In genomic region chr9:128247191-128247803, GRCh38 we compare ENCODE assay signal across 23 cellular contexts. TPM values are rescaled to one million over a fixed set of nuclear protein-coding genes. Genes with fewer than 3 reads are reported as not detected.
DNase-seq lines count a peak whose midpoint lies in the region; ATAC-seq and TF ChIP-seq lines count a peak whose summit lies in the region.
"Had no signal": no experiment of that assay in that cellular context is flagged by ENCODE, and none has a peak within 500 bp of the region (broad histone marks: within the 10 kb centered on the region; RNA-seq: fewer than 3 reads in every experiment).

No MANE protein-coding gene starts in this region.

- H3K4me1 Mint-ChIP-seq in brain = peaks cover 23% of the 10 kb centered on the region

- ATAC-seq in HG03442 (IDR thresholded peaks at IDR 0.05; ENCODE audit: unreplicated experiment) = no peak

- peak overlapping the region in 3 of 5 experiments; percentile 31 to 85 (median 36) for H3K27ac Mint-ChIP-seq in brain
- H3K27ac Mint-ChIP-seq: B cell, IgD-negative memory B cell had no signal

- peaks cover 4% of the 10 kb centered on the region for H3K27me3 Mint-ChIP-seq in brain

- no peak overlapping the region for H3K4me3 Mint-ChIP-seq in brain
- H3K4me3 Mint-ChIP-seq: B cell, H9 had no signal

- peak; percentile 5 for DNase-seq in DMS 273 treated with DMSO at 0.1 percent for 48 hours (lab: John Stamatoyannopoulos, UW)
- peak; percentile 61 for DNase-seq in myocyte (ENCODE audit: low read depth)
- peak; percentile 36 for DNase-seq in putamen (ENCODE audit: low spot score)
- no peak for DNase-seq in NCI-H748 (lab: John Stamatoyannopoulos, UW; ENCODE audit: unreplicated experiment)
- no peak for DNase-seq in NCI-H446 (lab: John Stamatoyannopoulos, UW)
- no peak for DNase-seq in dermis blood vessel endothelial cell
- DNase-seq: CD4-positive, CD25-positive, alpha-beta regulatory T cell; COR-L47; DMS153; GDM1; H9; MM.1S; NCI-H1092; NCI-H1436 treated with DMSO at 0.1 percent for 48 hours; NCI-H2029 treated with DMSO at 0.1 percent for 48 hours; NCI-H2171 treated with DMSO at 0.1 percent for 48 hours; NCI-H446 treated with DMSO at 0.1 percent for 48 hours; NCI-H748 treated with DMSO at 0.1 percent for 48 hours; SHP77 treated with DMSO at 0.1 percent for 48 hours had no signal

- peaks cover 0 to 4% (median 0%) of the 10 kb centered on the region in 5 experiments for H3K9me3 Mint-ChIP-seq in brain
- H3K9me3 Mint-ChIP-seq: CD4-positive, CD25-positive, alpha-beta regulatory T cell; H9; IgD-negative memory B cell had no signal

- no peak for TF ChIP-seq CTCF in brain (conservative IDR thresholded peaks at IDR 0.05)

- peaks cover 23% of the 10 kb centered on the region for H3K36me3 Mint-ChIP-seq in brain
- H3K36me3 Mint-ChIP-seq: CD4-positive, CD25-positive, alpha-beta regulatory T cell had no signal

RNA-seq across cellular contexts. Expression of gene GOLGA2, which starts 28.5 kb away (rescaled TPM):
- polyA plus RNA-seq in brain (ENCODE audit: insufficient read depth, low read depth, low replicate concordance) = 78.8 TPM
- total RNA-seq in myocyte = 121 and 160 TPM in 2 replicates
- 129 TPM for polyA plus RNA-seq in myocyte (2012)
- 68.6 and 76.2 TPM in 2 replicates for total RNA-seq in dermis blood vessel endothelial cell

RNA-seq across cellular contexts. Expression of gene SWI5, which starts 28.8 kb away (rescaled TPM):
- polyA plus RNA-seq in brain (ENCODE audit: insufficient read depth, low read depth, low replicate concordance) = 56.7 TPM
- total RNA-seq in myocyte = 41.3 and 42.2 TPM in 2 replicates
- 70.7 TPM for polyA plus RNA-seq in myocyte (2012)
- total RNA-seq in dermis blood vessel endothelial cell = 26.9 and 29.1 TPM in 2 replicates

RNA-seq across cellular contexts. Expression of gene DNM1, which starts 44.1 kb away (rescaled TPM):
- polyA plus RNA-seq in brain (ENCODE audit: insufficient read depth, low read depth, low replicate concordance) = 191 TPM
- total RNA-seq in myocyte (0.10 TPM in 1 of 2 replicates, not detected in the other), dermis blood vessel endothelial cell (0.17 and 0.33 TPM in 2 replicates)
- 0.79 TPM for polyA plus RNA-seq in myocyte (2012)
- polyA plus RNA-seq: CD4-positive, CD25-positive, alpha-beta regulatory T cell had no signal

RNA-seq across cellular contexts. Expression of gene CIZ1, which starts 55.9 kb away (rescaled TPM):
- polyA plus RNA-seq in brain (ENCODE audit: insufficient read depth, low read depth, low replicate concordance) = 167 TPM
- total RNA-seq in myocyte (47.4 and 58.5 TPM in 2 replicates), dermis blood vessel endothelial cell (16.7 and 37.9 TPM in 2 replicates)
- 87.9 TPM for polyA plus RNA-seq in myocyte (2012)

Comparison
In these comparisons a context has a peak if more than half of its experiments do, and no peak if none do; other contexts are left out.
1. DNase-seq: peak in DMS 273 treated with DMSO at 0.1 percent for 48 hours (single experiment), myocyte (single experiment) and putamen (single experiment); none in NCI-H748 (single experiment), NCI-H446 (0 of 2) and dermis blood vessel endothelial cell (single experiment).